ENCODE assay signal across 1 cellular context in genomic region chr6:35080821-35081425, GRCh38.
TF ChIP-seq lines count a peak whose summit lies in the region.

No MANE protein-coding gene starts in this region.

TF ChIP-seq in H1, 55 proteins besides CTCF, POLR2A, EP300 and RAD21:
- TF ChIP-seq CBX8 (IDR thresholded peaks at IDR 0.05; ENCODE audit: borderline replicate concordance, low read depth, low read length): no peak
- TF ChIP-seq CHD7 (IDR thresholded peaks at IDR 0.05; ENCODE audit: insufficient replicate concordance, low read length): no peak
- TF ChIP-seq GTF2F1 (IDR thresholded peaks at IDR 0.05; ENCODE audit: borderline replicate concordance, low read depth, low read length): no peak
- no peak for TF ChIP-seq JUN (IDR thresholded peaks at IDR 0.05; ENCODE audit: low read depth, low read length)
- TF ChIP-seq E2F6 (IDR thresholded peaks at IDR 0.05): no peak
- no peak for TF ChIP-seq EGR1 (IDR thresholded peaks at IDR 0.05; ENCODE audit: borderline replicate concordance, low read depth, low read length)
- TF ChIP-seq YY1 (IDR thresholded peaks at IDR 0.05; ENCODE audit: low read depth, low read length): no peak
- no peak for TF ChIP-seq POU5F1 (IDR thresholded peaks at IDR 0.05; ENCODE audit: low read depth, low read length)
- no peak for TF ChIP-seq CBX5 (IDR thresholded peaks at IDR 0.05; ENCODE audit: low read depth, low read length)
- no peak for TF ChIP-seq SAP30 (IDR thresholded peaks at IDR 0.05; ENCODE audit: insufficient read depth, insufficient replicate concordance, low read length)
- TF ChIP-seq POLR2AphosphoS5 (IDR thresholded peaks at IDR 0.05; ENCODE audit: low read depth, low read length): no peak
- no peak for TF ChIP-seq PHF8 (conservative IDR thresholded peaks at IDR 0.05; ENCODE audit: low read depth, low read length)
- no peak for TF ChIP-seq CHD2 (IDR thresholded peaks at IDR 0.05; ENCODE audit: low read length)
